In the genomic region with DNA sequence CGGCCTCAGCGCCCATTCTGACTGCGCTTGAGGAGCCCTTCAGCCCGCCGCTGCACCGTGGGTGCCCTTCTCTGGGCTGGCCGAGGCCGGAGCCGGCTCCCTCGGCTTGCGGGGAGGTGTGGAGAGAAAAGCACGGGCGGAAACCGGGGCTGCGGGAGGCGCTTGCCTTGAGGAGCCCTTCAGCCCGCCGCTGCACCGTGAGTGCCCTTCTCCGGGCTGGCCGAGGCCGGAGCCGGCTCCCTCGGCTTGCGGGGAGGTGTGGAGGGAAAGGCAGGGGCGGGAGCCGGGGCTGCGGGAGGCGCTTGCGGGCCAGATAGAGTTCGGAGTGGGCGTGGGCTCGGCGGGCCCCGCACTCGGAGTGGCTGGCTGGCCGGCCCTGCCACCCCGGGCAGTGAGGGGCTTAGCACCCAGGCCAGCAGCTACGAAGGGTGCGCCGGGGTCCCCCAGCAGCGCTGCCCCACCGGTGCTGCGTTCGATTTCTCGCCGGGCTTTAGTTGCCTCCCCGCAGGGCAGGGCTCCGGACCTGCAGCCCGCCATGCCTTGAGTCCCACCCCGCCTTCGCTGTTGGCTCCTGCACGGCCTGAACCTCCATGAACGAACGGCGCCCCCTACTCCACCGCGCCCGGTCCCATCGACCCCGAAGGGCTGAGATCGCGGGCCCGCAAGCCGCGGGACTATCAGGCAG, we compare ENCODE assay signal across 14 cellular contexts. TPM values are rescaled to one million over a fixed set of nuclear protein-coding genes. Genes with fewer than 3 reads are reported as not detected.
A peak's percentile ranks its signal among the peaks of the same experiment; 100 is the strongest.
DNase-seq lines count a peak whose midpoint lies in the region; ATAC-seq and TF ChIP-seq lines count a peak whose summit lies in the region.
"Had no signal": no experiment of that assay in that cellular context is flagged by ENCODE, and none has a peak within 500 bp of the region (broad histone marks: within the 10 kb centered on the region; RNA-seq: fewer than 3 reads in every experiment).

No MANE protein-coding gene starts in this region.

- no peaks in the 10 kb centered on the region for H3K4me1 ChIP-seq in foreskin keratinocyte
- peaks cover 5% of the 10 kb centered on the region for H3K4me1 ChIP-seq in effector memory CD4-positive, alpha-beta T cell (ENCODE audit: control insufficient read depth, insufficient read depth, low read length, poor library complexity, severe bottlenecking)

- peak overlapping the region; percentile 34 to 78 for H3K4me3 Mint-ChIP-seq in CD14-positive monocyte
- peak overlapping the region; percentile 58 to 72 for H3K4me3 Mint-ChIP-seq in activated T-cell treated with anti-CD3 and anti-CD28 coated beads, Interleukin-2, amount 50 U/mL, for 72 hours
- H3K4me3 Mint-ChIP-seq in osteocyte (ENCODE audit: unreplicated experiment), result no peak overlapping the region
- H3K4me3 Mint-ChIP-seq in HFFc6, result no peak overlapping the region
- H3K4me3 Mint-ChIP-seq: activated CD8-positive, alpha-beta memory T cell treated with anti-CD3 and anti-CD28 coated beads, Interleukin-2, amount 10 ng/mL, durations not matched to agents 7 days and 5 days; CD4-positive, alpha-beta T cell had no signal

- H3K27me3 Mint-ChIP-seq in CD14-positive monocyte (ENCODE audit: low read depth in 3 of 3) (peaks cover 22 to 29% (median 27%) of the 10 kb centered on the region in 3 donors), osteocyte (ENCODE audit: unreplicated experiment) (peaks cover 6% of the 10 kb centered on the region), HFFc6 (ENCODE audit: insufficient read depth) (peaks cover 4% of the 10 kb centered on the region)
- H3K27me3 Mint-ChIP-seq in activated T-cell treated with anti-CD3 and anti-CD28 coated beads, Interleukin-2, amount 50 U/mL, for 72 hours (ENCODE audit: low read depth), result peaks cover 49% of the 10 kb centered on the region

- H3K4me1 Mint-ChIP-seq in CD14-positive monocyte (peaks cover 19% of the 10 kb centered on the region), osteocyte (ENCODE audit: unreplicated experiment) (peaks cover under 1% of the 10 kb centered on the region), HFFc6 (ENCODE audit: low read depth) (no peaks in the 10 kb centered on the region)
- peaks cover 5% of the 10 kb centered on the region for H3K4me1 Mint-ChIP-seq in activated T-cell treated with anti-CD3 and anti-CD28 coated beads, Interleukin-2, amount 50 U/mL, for 72 hours (ENCODE audit: low read depth)

- peaks cover 4 to 7% of the 10 kb centered on the region in 2 donors for H3K36me3 Mint-ChIP-seq in CD14-positive monocyte
- H3K36me3 Mint-ChIP-seq in activated T-cell treated with anti-CD3 and anti-CD28 coated beads, Interleukin-2, amount 50 U/mL, for 72 hours (ENCODE audit: insufficient read depth in 2 of 2), result peaks cover 3 to 5% of the 10 kb centered on the region in 2 donors
- no peaks in the 10 kb centered on the region for H3K36me3 Mint-ChIP-seq in osteocyte (ENCODE audit: unreplicated experiment)
- peaks cover 5% of the 10 kb centered on the region; the same call in 1 of the 2 replicates for H3K36me3 Mint-ChIP-seq in HFFc6 (ENCODE audit: low read depth)

- DNase-seq in CD14-positive monocyte (ENCODE audit: low spot score) (no peak), foreskin keratinocyte (no peak), osteocyte (ENCODE audit: extremely low spot score, unreplicated experiment) (peak; percentile 82), ureter (ENCODE audit: low spot score) (no peak), amniotic stem cell (lab: John Stamatoyannopoulos, UW) (no peak), HFFc6 (no peak)
- DNase-seq in activated T-cell treated with anti-CD3 and anti-CD28 coated beads, Interleukin-2, amount 50 U/mL, for 72 hours, result no peak
- no peak for DNase-seq in effector memory CD4-positive, alpha-beta T cell
- DNase-seq: activated CD8-positive, alpha-beta memory T cell treated with anti-CD3 and anti-CD28 coated beads, Interleukin-2, amount 10 ng/mL, durations not matched to agents 7 days and 5 days; effector CD4-positive, alpha-beta T cell; NCI-H1417 treated with DMSO at 0.1 percent for 48 hours; SHP77 had no signal

- TF ChIP-seq CTCF in CD14-positive monocyte (IDR thresholded peaks at IDR 0.05) (no peak), foreskin keratinocyte (conservative IDR thresholded peaks at IDR 0.05) (no peak), osteocyte (IDR thresholded peaks at IDR 0.05) (no peak), HFFc6 (IDR thresholded peaks at IDR 0.05) (no peak)

- H3K4me3 ChIP-seq in effector memory CD4-positive, alpha-beta T cell (ENCODE audit: insufficient read depth, low read depth, low read length, poor library complexity, severe bottlenecking), result no peak overlapping the region
- H3K4me3 ChIP-seq: GM12878 had no signal

- H3K27ac Mint-ChIP-seq in CD14-positive monocyte, result no peak overlapping the region
- H3K27ac Mint-ChIP-seq in activated T-cell treated with anti-CD3 and anti-CD28 coated beads, Interleukin-2, amount 50 U/mL, for 72 hours, result no peak overlapping the region
- no peak overlapping the region for H3K27ac Mint-ChIP-seq in osteocyte (ENCODE audit: unreplicated experiment)
- H3K27ac Mint-ChIP-seq in HFFc6, result no peak overlapping the region
- H3K27ac Mint-ChIP-seq: activated CD8-positive, alpha-beta memory T cell treated with anti-CD3 and anti-CD28 coated beads, Interleukin-2, amount 10 ng/mL, durations not matched to agents 7 days and 5 days; CD4-positive, alpha-beta T cell had no signal

- H3K36me3 ChIP-seq in effector memory CD4-positive, alpha-beta T cell (ENCODE audit: control insufficient read depth, insufficient read depth, low read length), result no peaks in the 10 kb centered on the region

- H3K27me3 ChIP-seq in foreskin keratinocyte, result peaks cover 39% of the 10 kb centered on the region
- H3K27me3 ChIP-seq in effector memory CD4-positive, alpha-beta T cell (replicated peaks; ENCODE audit: control insufficient read depth, insufficient read depth, low read length, poor library complexity, severe bottlenecking), result peaks cover 11% of the 10 kb centered on the region

- H3K9me3 Mint-ChIP-seq in CD14-positive monocyte, result peaks cover 5 to 18% (median 15%) of the 10 kb centered on the region in 7 donors
- no peaks in the 10 kb centered on the region for H3K9me3 Mint-ChIP-seq in activated T-cell treated with anti-CD3 and anti-CD28 coated beads, Interleukin-2, amount 50 U/mL, for 72 hours
- H3K9me3 Mint-ChIP-seq in osteocyte (ENCODE audit: unreplicated experiment), result peaks cover 4% of the 10 kb centered on the region
- H3K9me3 Mint-ChIP-seq in HFFc6, result peaks cover 14% of the 10 kb centered on the region

- no peak overlapping the region for H3K27ac ChIP-seq in foreskin keratinocyte
- no peak overlapping the region for H3K27ac ChIP-seq in effector memory CD4-positive, alpha-beta T cell (ENCODE audit: insufficient read depth, low read length, poor library complexity, severe bottlenecking)

- H3K9me3 ChIP-seq in effector memory CD4-positive, alpha-beta T cell (ENCODE audit: control insufficient read depth, low read length), result no peaks in the 10 kb centered on the region

- intact Hi-C loops in CD14-positive monocyte (cut with micrococcal nuclease), result no loop called here

- peak in 1 of 2 donors; percentile 32 for ATAC-seq in activated T-cell treated with anti-CD3 and anti-CD28 coated beads, Interleukin-2, amount 50 U/mL, for 72 hours (replicated peaks in 1 of 2)
- ATAC-seq in foreskin keratinocyte, result peak; percentile 71
- ATAC-seq: activated CD8-positive, alpha-beta memory T cell treated with anti-CD3 and anti-CD28 coated beads, Interleukin-2, amount 10 ng/mL, durations not matched to agents 7 days and 5 days; GM12878 had no signal

RNA-seq across cellular contexts. Expression of a gene that starts 45.7 kb away (rescaled TPM):
- polyA plus RNA-seq in CD14-positive monocyte (1 to 10 TPM; 5.2 to 7.8 TPM), foreskin keratinocyte (18.0 and 18.1 TPM in 2 replicates)
- total RNA-seq in activated T-cell treated with anti-CD3 and anti-CD28 coated beads, Interleukin-2, amount 50 U/mL, for 72 hours, result 10 to 100 TPM; 24.8 to 31.6 TPM
- total RNA-seq in foreskin keratinocyte (17.0 and 17.1 TPM in 2 replicates), osteocyte (23.4 and 24.8 TPM in 2 replicates), ureter (19.3 TPM)
- total RNA-seq in HFFc6 (2021; fragmentation: NEBNext Ultra II Directional; extraction: Animal tissue kit (Norgen Biotek cat#: 25700)), result 10 to 100 TPM; 17.5 to 25.5 (median 22.4) TPM

Comparison
In these comparisons a context has a peak if more than half of its experiments do, and no peak if none do; other contexts are left out.
1. H3K4me3 Mint-ChIP-seq: peak in CD14-positive monocyte (2 of 2) and activated T-cell treated with anti-CD3 and anti-CD28 coated beads, Interleukin-2, amount 50 U/mL, for 72 hours (2 of 2); none in osteocyte (single experiment) and HFFc6 (single experiment).